ENCODE assay signal across 8 cellular contexts in the genomic region with DNA sequence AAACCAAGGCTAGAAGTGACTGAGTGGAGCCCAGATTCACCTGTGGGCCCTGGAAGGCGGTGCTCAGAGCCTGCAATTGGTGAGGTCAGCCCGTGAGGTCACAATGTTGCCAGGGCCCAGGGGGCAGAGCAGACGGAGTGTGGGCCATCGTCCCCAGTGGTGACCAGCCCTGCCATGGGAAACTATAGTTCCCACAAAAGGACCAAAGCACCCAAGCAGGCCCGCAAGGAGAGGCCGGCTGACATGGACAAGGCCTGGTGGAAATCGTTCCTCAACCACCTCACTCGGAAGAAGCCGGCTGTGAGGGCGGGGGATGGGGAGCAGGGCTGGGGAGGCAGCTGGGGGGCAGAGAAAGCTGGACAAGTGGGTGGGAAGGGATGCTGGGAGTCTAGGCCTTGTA. TPM values are rescaled to one million over a fixed set of nuclear protein-coding genes. Genes with fewer than 3 reads are reported as not detected.
DNase-seq lines count a peak whose midpoint lies in the region; ATAC-seq and TF ChIP-seq lines count a peak whose summit lies in the region.

A gene (plus strand): TSS at position 156 of the 400 bp plus-strand sequence. CDS start 19 bp downstream, at position 175.

- peak within 1 kb of the TSS; percentile 100 for H3K4me2 ChIP-seq in Karpas-422 (ENCODE audit: low read depth, low read length, poor library complexity, severe bottlenecking)

- peak within 1 kb of the TSS; percentile 89 for H3K27ac ChIP-seq in Karpas-422 (ENCODE audit: low read length)
- H3K27ac ChIP-seq in coronary artery: peak within 1 kb of the TSS; percentile 88 to 95

- H4K20me1 ChIP-seq in Karpas-422 (ENCODE audit: insufficient read depth, low read depth, low read length): no peaks in the 10 kb centered on the region

- peak within 1 kb of the TSS in 5 of 6 donors; percentile 38 to 81 (median 71) for H3K27ac Mint-ChIP-seq in naive B cell

- no peak for DNase-seq in AG04449 (ENCODE audit: low read depth, low spot score)
- DNase-seq in Karpas-422: no peak
- DNase-seq in coronary artery (ENCODE audit: low spot score): no peak
- DNase-seq in naive B cell: no peak
- no peak for DNase-seq in NCI-H2081 (lab: John Stamatoyannopoulos, UW)
- DNase-seq in H4 (ENCODE audit: low spot score): no peak
- DNase-seq in activated CD4-positive, alpha-beta T cell treated with anti-CD3 and anti-CD28 coated beads, Interleukin-2, amount 50 U/mL, for 1 hour: no peak
- no peak for DNase-seq in AG08396 (ENCODE audit: low spot score)

- no peak for ATAC-seq in naive B cell (ENCODE audit: low read depth in 2 of 2)

- H3K9me2 ChIP-seq in Karpas-422 (replicated peaks; ENCODE audit: insufficient read depth, low read length): no peaks in the 10 kb centered on the region

- peak within 1 kb of the TSS; percentile 75 to 92 (median 90) for H3K4me3 Mint-ChIP-seq in naive B cell

- H3K4me3 ChIP-seq in AG04449 (ENCODE audit: low read depth, low read length) (peak within 1 kb of the TSS; percentile 72), Karpas-422 (ENCODE audit: low read length) (peak within 1 kb of the TSS; percentile 93), coronary artery (peak within 1 kb of the TSS; percentile 81)

- H3K4me1 Mint-ChIP-seq in naive B cell: peaks cover 15 to 34% (median 30%) of the 10 kb centered on the region in 3 donors

- H3K9ac ChIP-seq in Karpas-422 (ENCODE audit: low read length): peak within 1 kb of the TSS; percentile 99

- no peaks in the 10 kb centered on the region for H3K36me3 Mint-ChIP-seq in naive B cell

- H3K27me3 ChIP-seq in Karpas-422 (ENCODE audit: low read length): no peaks in the 10 kb centered on the region

- H3K79me2 ChIP-seq in Karpas-422 (ENCODE audit: low read length): peaks cover 18% of the 10 kb centered on the region

- CTCF ChIA-PET in AG04449 (lab: Yijun Ruan, JAX): interaction anchor here (1.7 to 8.7 kb wide), 2 partner anchors 11 to 205 kb away, joined by 12 to 99 read pairs; no protein-coding TSS in a partner anchor

- H3K9me3 Mint-ChIP-seq in naive B cell: no peaks in the 10 kb centered on the region

- H3K36me3 ChIP-seq in Karpas-422 (ENCODE audit: insufficient read depth, low read length): no peaks in the 10 kb centered on the region

- no peaks in the 10 kb centered on the region for H3K27me3 Mint-ChIP-seq in naive B cell

- H3K4me1 ChIP-seq in Karpas-422 (ENCODE audit: low read length): peaks cover 46% of the 10 kb centered on the region

- TF ChIP-seq CTCF in AG04449 (IDR thresholded peaks at IDR 0.05; ENCODE audit: insufficient read depth, low read length, missing control alignments) (no peak), coronary artery (IDR thresholded peaks at IDR 0.05) (no peak)

- no peaks in the 10 kb centered on the region for H3K9me3 ChIP-seq in Karpas-422 (ENCODE audit: low read length)

- POLR2A ChIA-PET in AG04449 (lab: Yijun Ruan, JAX): interaction anchor here (1.4 to 1.8 kb wide), 2 partner anchors 9 to 13 kb away, joined by 4 to 5 read pairs; no protein-coding TSS in a partner anchor

- no peak within 1 kb of the TSS for H2AFZ ChIP-seq in Karpas-422 (ENCODE audit: low read length)

RNA-seq across cellular contexts. Expression of the gene that starts here (rescaled TPM):
- 0.45 and 0.69 TPM in 2 replicates for total RNA-seq in Karpas-422 (2014; rRNA removed; shearing (Covaris generic); ENCODE audit: low replicate concordance)
- not detected for polyA plus RNA-seq in naive B cell (ENCODE audit: low read depth in 6 of 6)
- not detected in 2 replicates for total RNA-seq in H4 (2014; rRNA removed; shearing (Covaris generic))
